ENCODE assay signal across 8 cellular contexts in the genomic region with DNA sequence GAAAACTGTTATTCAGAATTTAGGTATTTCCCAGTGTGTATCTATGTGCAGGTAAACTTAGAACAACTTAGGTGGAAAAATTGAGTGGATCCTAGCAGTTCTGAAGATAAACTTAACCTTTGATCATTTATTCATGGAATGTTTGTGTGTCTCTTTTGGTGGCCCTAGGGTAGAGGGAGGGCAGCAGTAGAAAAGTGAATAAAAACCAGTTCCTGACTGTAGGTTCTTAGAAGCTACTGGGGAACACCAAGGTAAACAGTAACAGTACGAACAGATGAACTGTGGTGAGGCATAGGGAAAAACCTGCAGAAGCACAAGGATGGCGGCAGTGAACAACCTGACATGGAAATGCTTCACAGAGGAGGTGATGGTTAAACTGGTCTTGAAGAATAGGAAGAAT. TPM values are rescaled to one million over a fixed set of nuclear protein-coding genes. Genes with fewer than 3 reads are reported as not detected.
DNase-seq lines count a peak whose midpoint lies in the region; ATAC-seq and TF ChIP-seq lines count a peak whose summit lies in the region.

No MANE protein-coding gene starts in this region.

- no peaks in the 10 kb centered on the region for H3K27me3 ChIP-seq in gastrocnemius medialis

- H3K4me3 ChIP-seq in fibroblast of the aortic adventitia (ENCODE audit: low read depth, low read length) (peak overlapping the region; percentile 86), gastrocnemius medialis (peak overlapping the region; percentile 53 to 79 (median 72))

- peaks cover 14% of the 10 kb centered on the region for H3K36me3 Mint-ChIP-seq in T-cell

- H3K27ac Mint-ChIP-seq in T-cell = peak overlapping the region; percentile 98

- DNase-seq in ELF-1 (ENCODE audit: low read depth, low spot score) (peak; percentile 2), T-cell (no peak), fibroblast of the aortic adventitia (ENCODE audit: low read depth) (no peak), gastrocnemius medialis (no peak), NCI-H69 (lab: John Stamatoyannopoulos, UW) (no peak), DMS53 (lab: John Stamatoyannopoulos, UW) (no peak), Kasumi-1 (lab: John Stamatoyannopoulos, UW) (no peak)

- peaks cover 53 to 56% of the 10 kb centered on the region in 2 donors for H3K4me1 ChIP-seq in gastrocnemius medialis

- POLR2A ChIA-PET in T-cell (lab: Charles Lee) = interaction anchor here in 1 of 2 donors (1.0 kb wide), 2 partner anchors 8 to 37 kb away, joined by 3 to 7 read pairs; no protein-coding TSS in a partner anchor

- TF ChIP-seq CTCF in fibroblast of the aortic adventitia (IDR thresholded peaks at IDR 0.05; ENCODE audit: insufficient read depth, low read length) (no peak), gastrocnemius medialis (IDR thresholded peaks at IDR 0.05 in 4 of 5, conservative IDR thresholded peaks at IDR 0.05 in 1 of 5) (no peak)

- in situ Hi-C loops in gastrocnemius medialis (cut with MboI; ENCODE audit: low sequenced_read_pairs in 4 of 4) = loop anchor here in 1 of 4 donors (10.0 kb wide), 1 partner anchor 216 kb away; no protein-coding TSS in a partner anchor

- ATAC-seq in T-cell (replicated peaks in 1 of 4) = no peak
- ATAC-seq in gastrocnemius medialis = no peak
- ATAC-seq in activated CD4-positive, CD25-positive, alpha-beta regulatory T cell treated with anti-CD3 and anti-CD28 coated beads, Interleukin-2, amount 50 U/mL, for 24 hours = no peak

- no peaks in the 10 kb centered on the region for H3K27me3 Mint-ChIP-seq in T-cell

- H3K9me3 Mint-ChIP-seq in T-cell = no peaks in the 10 kb centered on the region

- H3K9me3 ChIP-seq in gastrocnemius medialis = no peaks in the 10 kb centered on the region

- H3K4me1 Mint-ChIP-seq in T-cell = peaks cover 55 to 57% (median 57%) of the 10 kb centered on the region in 3 donors

- intact Hi-C loops in gastrocnemius medialis (cut with DNase I; ENCODE audit: low total_unique reads) = loop anchor here (5.0 to 10.0 kb wide), 4 partner anchors 76 to 403 kb away; a partner anchor contains a TSS

- H3K36me3 ChIP-seq in gastrocnemius medialis = no peaks in the 10 kb centered on the region

- CTCF ChIA-PET in T-cell (lab: Charles Lee) = interaction anchor here in 1 of 2 donors (1.0 kb wide), 1 partner anchor 46 kb away, joined by 3 read pairs; no protein-coding TSS in a partner anchor

- H3K27ac ChIP-seq in gastrocnemius medialis = peak overlapping the region; percentile 79 to 88 (median 82)

- peak overlapping the region; percentile 91 to 98 (median 96) for H3K4me3 Mint-ChIP-seq in T-cell

- TF ChIP-seq POLR2A in gastrocnemius medialis (IDR thresholded peaks at IDR 0.05) = no peak

RNA-seq across cellular contexts. Expression of a gene that starts 2.5 kb away (rescaled TPM):
- 100 to 1,000 TPM in 3 of 5 donors, 10 to 100 TPM in 2; 88.1 to 165 (median 107) TPM for total RNA-seq in T-cell
- 17.3 and 24.9 TPM in 2 replicates for total RNA-seq in fibroblast of the aortic adventitia (ENCODE audit: low replicate concordance)
- total RNA-seq in gastrocnemius medialis = 10 to 100 TPM; 18.4 to 29.0 (median 21.9) TPM
